ENCODE assay signal across 1 cellular context in genomic region chr1:60571811-60572210, GRCh38.
TF ChIP-seq lines count a peak whose summit lies in the region.

No MANE protein-coding gene starts in this region.

TF ChIP-seq in SK-N-SH treated with all-trans-retinoic acid at 6 μM for 48 hours, 23 proteins besides CTCF, POLR2A, EP300 and RAD21 (continued from another document):
- no peak for TF ChIP-seq CSRNP3 (CRISPR knock-in tag; IDR thresholded peaks at IDR 0.05)
